ENCODE assay signal across 11 cellular contexts in genomic region chr20:10540636-10541493, GRCh38.
A peak's percentile ranks its signal among the peaks of the same experiment; 100 is the strongest.
DNase-seq lines count a peak whose midpoint lies in the region; ATAC-seq and TF ChIP-seq lines count a peak whose summit lies in the region.
"Had no signal": no experiment of that assay in that cellular context is flagged by ENCODE, and none has a peak within 500 bp of the region (broad histone marks: within the 10 kb centered on the region; RNA-seq: fewer than 3 reads in every experiment).

No MANE protein-coding gene starts in this region.

- H3K4me3 ChIP-seq in body of pancreas (no peak overlapping the region), vagina (no peak overlapping the region)
- H3K4me3 ChIP-seq: thyroid gland had no signal

- H3K27ac Mint-ChIP-seq in activated CD4-positive, alpha-beta T cell treated with anti-CD3 and anti-CD28 coated beads, Interleukin-2, amount 10 ng/mL, durations not matched to agents 7 days and 5 days, result peak overlapping the region; percentile 12
- H3K27ac Mint-ChIP-seq: activated T-helper 1 cell treated with anti-CD3 and anti-CD28 coated beads, Interleukin-12 subunit alpha, Interleukin-12 subunit beta, Interleukin-2, Interleukin-4 antibody, amounts not matched to agents 30 ng/mL and 10 ng/mL and 1 ng/mL, durations not matched to agents 14 hours and 24 hours and 36 hours had no signal

- H3K36me3 Mint-ChIP-seq in activated CD4-positive, alpha-beta T cell treated with anti-CD3 and anti-CD28 coated beads, Interleukin-2, amount 10 ng/mL, durations not matched to agents 7 days and 5 days (ENCODE audit: low read depth), result peaks cover 3% of the 10 kb centered on the region
- H3K36me3 Mint-ChIP-seq: CD4-positive, CD25-positive, alpha-beta regulatory T cell had no signal

- peaks cover 19% of the 10 kb centered on the region for H3K4me1 Mint-ChIP-seq in activated CD4-positive, alpha-beta T cell treated with anti-CD3 and anti-CD28 coated beads, Interleukin-2, amount 10 ng/mL, durations not matched to agents 7 days and 5 days

- no peak overlapping the region for H3K4me3 Mint-ChIP-seq in activated CD4-positive, alpha-beta T cell treated with anti-CD3 and anti-CD28 coated beads, Interleukin-2, amount 10 ng/mL, durations not matched to agents 7 days and 5 days
- H3K4me3 Mint-ChIP-seq: activated T-helper 1 cell treated with anti-CD3 and anti-CD28 coated beads, Interleukin-12 subunit alpha, Interleukin-12 subunit beta, Interleukin-2, Interleukin-4 antibody, amounts not matched to agents 30 ng/mL and 10 ng/mL and 1 ng/mL, durations not matched to agents 14 hours and 24 hours and 36 hours had no signal

- CTCF ChIA-PET in activated CD4-positive, alpha-beta T cell treated with anti-CD3 and anti-CD28 coated beads, Interleukin-2, amount 10 ng/mL, durations not matched to agents 7 days and 5 days (lab: Charles Lee), result no interaction called here

- WGBS in body of pancreas, 2 donors, result 50 to 68% methylated on average over 4 of the region's 4 CpGs

- intact Hi-C loops in body of pancreas (cut with DNase I) (no loop called here), vagina (cut with DNase I) (loop anchor here (10.0 kb wide), 1 partner anchor 1004 kb away; no protein-coding TSS in a partner anchor)

- peaks cover 10% of the 10 kb centered on the region for H3K4me1 ChIP-seq in body of pancreas
- H3K4me1 ChIP-seq in vagina, result peaks cover 30% of the 10 kb centered on the region

- H3K9me3 Mint-ChIP-seq in activated CD4-positive, alpha-beta T cell treated with anti-CD3 and anti-CD28 coated beads, Interleukin-2, amount 10 ng/mL, durations not matched to agents 7 days and 5 days, result no peaks in the 10 kb centered on the region
- H3K9me3 Mint-ChIP-seq: activated T-helper 1 cell treated with anti-CD3 and anti-CD28 coated beads, Interleukin-12 subunit alpha, Interleukin-12 subunit beta, Interleukin-2, Interleukin-4 antibody, amounts not matched to agents 30 ng/mL and 10 ng/mL and 1 ng/mL, durations not matched to agents 14 hours and 24 hours and 36 hours; CD4-positive, CD25-positive, alpha-beta regulatory T cell had no signal

- no peaks in the 10 kb centered on the region for H3K36me3 ChIP-seq in body of pancreas (replicated peaks in 1 of 2; ENCODE audit: insufficient read depth in 1 of 2, low read depth in 2 of 2)
- H3K36me3 ChIP-seq in vagina, result no peaks in the 10 kb centered on the region
- H3K36me3 ChIP-seq: thyroid gland had no signal

- H3K27ac ChIP-seq in body of pancreas, result peak overlapping the region in 1 of 4 donors; percentile 27
- H3K27ac ChIP-seq in vagina, result peak overlapping the region; percentile 84
- H3K27ac ChIP-seq: thyroid gland had no signal

- H3K9me3 ChIP-seq in body of pancreas, result no peaks in the 10 kb centered on the region
- H3K9me3 ChIP-seq in vagina, result no peaks in the 10 kb centered on the region
- H3K9me3 ChIP-seq: thyroid gland had no signal

- H3K27me3 ChIP-seq in body of pancreas (no peaks in the 10 kb centered on the region), vagina (no peaks in the 10 kb centered on the region)
- H3K27me3 ChIP-seq: thyroid gland had no signal

- no peak for DNase-seq in activated CD4-positive, alpha-beta T cell treated with anti-CD3 and anti-CD28 coated beads, Interleukin-2, amount 10 ng/mL, durations not matched to agents 7 days and 5 days
- no peak for DNase-seq in activated CD4-positive, alpha-beta T cell treated with anti-CD3 and anti-CD28 coated beads, Interleukin-2, amount 50 U/mL, for 4 hours
- DNase-seq in body of pancreas, result no peak
- peak; percentile 17 for DNase-seq in left kidney (ENCODE audit: low read depth, low spot score)
- DNase-seq in vagina (ENCODE audit: extremely low spot score in 2 of 2), result no peak
- DNase-seq in GM20000 (ENCODE audit: low spot score), result no peak
- no peak for DNase-seq in T-helper 2 cell
- DNase-seq: CD4-positive, CD25-positive, alpha-beta regulatory T cell; thyroid gland had no signal

- POLR2A ChIA-PET in activated CD4-positive, alpha-beta T cell treated with anti-CD3 and anti-CD28 coated beads, Interleukin-2, amount 10 ng/mL, durations not matched to agents 7 days and 5 days (lab: Charles Lee), result no interaction called here

- ATAC-seq in body of pancreas, result peak; percentile 18
- no peak for ATAC-seq in GM18498 (IDR thresholded peaks at IDR 0.05; ENCODE audit: unreplicated experiment)

- TF ChIP-seq POLR2A in body of pancreas (IDR thresholded peaks at IDR 0.05) (no peak), vagina (IDR thresholded peaks at IDR 0.05) (no peak)

- no peaks in the 10 kb centered on the region for H3K27me3 Mint-ChIP-seq in activated CD4-positive, alpha-beta T cell treated with anti-CD3 and anti-CD28 coated beads, Interleukin-2, amount 10 ng/mL, durations not matched to agents 7 days and 5 days
- H3K27me3 Mint-ChIP-seq: CD4-positive, CD25-positive, alpha-beta regulatory T cell had no signal

- TF ChIP-seq CTCF in body of pancreas (IDR thresholded peaks at IDR 0.05), result no peak
- TF ChIP-seq CTCF in vagina (IDR thresholded peaks at IDR 0.05), result no peak
- TF ChIP-seq CTCF in GM20000 (IDR thresholded peaks at IDR 0.05; ENCODE audit: extremely low read depth, missing control alignments), result no peak
